In the genomic region with DNA sequence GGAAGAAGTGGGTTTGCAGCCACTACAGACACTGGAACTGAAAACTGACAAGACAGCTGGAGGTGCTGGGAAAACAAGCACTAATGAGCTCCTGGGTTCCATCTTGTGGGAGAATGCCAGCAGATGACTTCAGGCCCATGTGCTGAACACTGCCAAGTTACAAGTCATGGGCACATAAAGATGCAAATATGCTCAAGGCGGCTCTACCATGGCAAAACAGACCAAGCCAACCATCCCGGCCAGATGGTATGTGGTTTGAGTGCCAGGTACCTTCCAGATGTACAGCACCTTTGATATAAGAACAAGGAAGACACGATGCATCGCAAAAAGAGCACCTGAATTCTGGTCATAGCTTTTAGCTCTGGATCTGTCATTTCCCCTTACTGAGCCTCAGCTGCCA, we compare ENCODE assay signal across 11 cellular contexts. TPM values are rescaled to one million over a fixed set of nuclear protein-coding genes. Genes with fewer than 3 reads are reported as not detected.
DNase-seq lines count a peak whose midpoint lies in the region; ATAC-seq and TF ChIP-seq lines count a peak whose summit lies in the region.
"Had no signal": no experiment of that assay in that cellular context is flagged by ENCODE, and none has a peak within 500 bp of the region (broad histone marks: within the 10 kb centered on the region; RNA-seq: fewer than 3 reads in every experiment).

No MANE protein-coding gene starts in this region.

- no peaks in the 10 kb centered on the region for H3K27me3 ChIP-seq in parathyroid adenoma (ENCODE audit: control insufficient read depth, insufficient read depth, low read length)

- H3K4me1 ChIP-seq in parathyroid adenoma = peaks cover 30% of the 10 kb centered on the region

- no peaks in the 10 kb centered on the region for H3K79me2 ChIP-seq in parathyroid adenoma

- CTCF ChIA-PET in activated CD4-positive, alpha-beta T cell treated with anti-CD3 and anti-CD28 coated beads, Interleukin-2, amount 10 ng/mL, durations not matched to agents 7 days and 5 days (lab: Charles Lee) = interaction anchor here (0.8 to 3.1 kb wide), 9 partner anchors 10 to 228 kb away, joined by 3 to 19 read pairs (median 6); a partner anchor contains a TSS
- CTCF ChIA-PET in activated CD8-positive, alpha-beta T cell treated with anti-CD3 and anti-CD28 coated beads for 36 hours (lab: Charles Lee) = interaction anchor here (0.7 to 8.4 kb wide), 17 partner anchors 10 to 230 kb away, joined by 3 to 188 read pairs (median 4); a partner anchor contains a TSS

- intact Hi-C loops in activated CD8-positive, alpha-beta T cell treated with anti-CD3 and anti-CD28 coated beads for 36 hours (cut with micrococcal nuclease) = no loop called here

- no peak for TF ChIP-seq CTCF in activated CD8-positive, alpha-beta T cell treated with anti-CD3 and anti-CD28 coated beads for 36 hours (IDR thresholded peaks at IDR 0.05)
- TF ChIP-seq CTCF in parathyroid adenoma (IDR thresholded peaks at IDR 0.05) = no peak

- no peak overlapping the region for H2AFZ ChIP-seq in parathyroid adenoma

- H3K9ac ChIP-seq in parathyroid adenoma = no peak overlapping the region

- no peaks in the 10 kb centered on the region for H3K27me3 Mint-ChIP-seq in activated CD4-positive, alpha-beta T cell treated with anti-CD3 and anti-CD28 coated beads, Interleukin-2, amount 10 ng/mL, durations not matched to agents 7 days and 5 days
- no peaks in the 10 kb centered on the region for H3K27me3 Mint-ChIP-seq in activated CD8-positive, alpha-beta T cell treated with anti-CD3 and anti-CD28 coated beads for 36 hours
- H3K27me3 Mint-ChIP-seq: IgD-negative memory B cell had no signal

- peaks cover 92% of the 10 kb centered on the region for H3K36me3 Mint-ChIP-seq in activated CD4-positive, alpha-beta T cell treated with anti-CD3 and anti-CD28 coated beads, Interleukin-2, amount 10 ng/mL, durations not matched to agents 7 days and 5 days (ENCODE audit: low read depth)
- peaks cover 72% of the 10 kb centered on the region for H3K36me3 Mint-ChIP-seq in activated CD8-positive, alpha-beta T cell treated with anti-CD3 and anti-CD28 coated beads for 36 hours (ENCODE audit: low read depth)
- H3K36me3 Mint-ChIP-seq: IgD-negative memory B cell had no signal

- DNase-seq in activated CD4-positive, alpha-beta T cell treated with anti-CD3 and anti-CD28 coated beads, Interleukin-2, amount 10 ng/mL, durations not matched to agents 7 days and 5 days = no peak
- no peak for DNase-seq in activated CD4-positive, alpha-beta T cell treated with anti-CD3 and anti-CD28 coated beads for 1 hour
- peak; percentile 88 for DNase-seq in NCI-H1694 treated with DMSO at 0.1 percent for 48 hours (lab: John Stamatoyannopoulos, UW)
- DNase-seq in activated CD8-positive, alpha-beta T cell treated with anti-CD3 and anti-CD28 coated beads for 36 hours = no peak
- no peak for DNase-seq in AG08396 (ENCODE audit: low spot score)
- DNase-seq in stimulated activated CD8-positive, alpha-beta memory T cell treated with anti-CD3 and anti-CD28 coated beads, Interleukin-4, amount 100 ng/mL, for 48 hours = no peak
- DNase-seq in iPS-NIHi7 (ENCODE audit: extremely low spot score) = no peak

- no peaks in the 10 kb centered on the region for H3K9me3 Mint-ChIP-seq in activated CD4-positive, alpha-beta T cell treated with anti-CD3 and anti-CD28 coated beads, Interleukin-2, amount 10 ng/mL, durations not matched to agents 7 days and 5 days
- no peaks in the 10 kb centered on the region for H3K9me3 Mint-ChIP-seq in activated CD8-positive, alpha-beta T cell treated with anti-CD3 and anti-CD28 coated beads for 36 hours
- H3K9me3 Mint-ChIP-seq: IgD-negative memory B cell had no signal

- no peak overlapping the region for H3K4me3 ChIP-seq in parathyroid adenoma (ENCODE audit: low read depth, low read length)

- H3K4me3 Mint-ChIP-seq in activated CD4-positive, alpha-beta T cell treated with anti-CD3 and anti-CD28 coated beads, Interleukin-2, amount 10 ng/mL, durations not matched to agents 7 days and 5 days = no peak overlapping the region
- no peak overlapping the region for H3K4me3 Mint-ChIP-seq in activated CD8-positive, alpha-beta T cell treated with anti-CD3 and anti-CD28 coated beads for 36 hours

- H3K9me3 ChIP-seq in parathyroid adenoma (ENCODE audit: control insufficient read depth, low read length) = no peaks in the 10 kb centered on the region

- peak overlapping the region; percentile 36 for H3K27ac ChIP-seq in parathyroid adenoma

- H3K4me2 ChIP-seq in parathyroid adenoma (ENCODE audit: low read length) = no peak overlapping the region

- POLR2A ChIA-PET in activated CD4-positive, alpha-beta T cell treated with anti-CD3 and anti-CD28 coated beads, Interleukin-2, amount 10 ng/mL, durations not matched to agents 7 days and 5 days (lab: Charles Lee) = no interaction called here
- POLR2A ChIA-PET in activated CD8-positive, alpha-beta T cell treated with anti-CD3 and anti-CD28 coated beads for 36 hours (lab: Charles Lee) = interaction anchor here (0.8 to 3.0 kb wide), 5 partner anchors 11 to 214 kb away, joined by 3 to 21 read pairs (median 5); a partner anchor contains a TSS

- peak overlapping the region; percentile 96 for H3K27ac Mint-ChIP-seq in activated CD4-positive, alpha-beta T cell treated with anti-CD3 and anti-CD28 coated beads, Interleukin-2, amount 10 ng/mL, durations not matched to agents 7 days and 5 days
- peak overlapping the region; percentile 96 for H3K27ac Mint-ChIP-seq in activated CD8-positive, alpha-beta T cell treated with anti-CD3 and anti-CD28 coated beads for 36 hours

- peaks cover 92% of the 10 kb centered on the region for H3K4me1 Mint-ChIP-seq in activated CD4-positive, alpha-beta T cell treated with anti-CD3 and anti-CD28 coated beads, Interleukin-2, amount 10 ng/mL, durations not matched to agents 7 days and 5 days
- peaks cover 71% of the 10 kb centered on the region for H3K4me1 Mint-ChIP-seq in activated CD8-positive, alpha-beta T cell treated with anti-CD3 and anti-CD28 coated beads for 36 hours (ENCODE audit: low read depth)

- ATAC-seq in activated CD8-positive, alpha-beta T cell treated with anti-CD3 and anti-CD28 coated beads for 36 hours = no peak

- no peaks in the 10 kb centered on the region for H3K36me3 ChIP-seq in parathyroid adenoma (ENCODE audit: control insufficient read depth, insufficient read depth, low read length)

RNA-seq across cellular contexts. Expression of a gene that starts 19.9 kb away (rescaled TPM):
- total RNA-seq in activated CD4-positive, alpha-beta T cell treated with anti-CD3 and anti-CD28 coated beads, Interleukin-2, amount 10 ng/mL, durations not matched to agents 7 days and 5 days = 10 to 100 TPM; 76.2 to 88.8 TPM
- total RNA-seq in activated CD8-positive, alpha-beta T cell treated with anti-CD3 and anti-CD28 coated beads for 36 hours = 10 to 100 TPM; 21.7 to 23.9 TPM
- total RNA-seq: H7, kidney epithelial cell had no signal
